In the genomic region with DNA sequence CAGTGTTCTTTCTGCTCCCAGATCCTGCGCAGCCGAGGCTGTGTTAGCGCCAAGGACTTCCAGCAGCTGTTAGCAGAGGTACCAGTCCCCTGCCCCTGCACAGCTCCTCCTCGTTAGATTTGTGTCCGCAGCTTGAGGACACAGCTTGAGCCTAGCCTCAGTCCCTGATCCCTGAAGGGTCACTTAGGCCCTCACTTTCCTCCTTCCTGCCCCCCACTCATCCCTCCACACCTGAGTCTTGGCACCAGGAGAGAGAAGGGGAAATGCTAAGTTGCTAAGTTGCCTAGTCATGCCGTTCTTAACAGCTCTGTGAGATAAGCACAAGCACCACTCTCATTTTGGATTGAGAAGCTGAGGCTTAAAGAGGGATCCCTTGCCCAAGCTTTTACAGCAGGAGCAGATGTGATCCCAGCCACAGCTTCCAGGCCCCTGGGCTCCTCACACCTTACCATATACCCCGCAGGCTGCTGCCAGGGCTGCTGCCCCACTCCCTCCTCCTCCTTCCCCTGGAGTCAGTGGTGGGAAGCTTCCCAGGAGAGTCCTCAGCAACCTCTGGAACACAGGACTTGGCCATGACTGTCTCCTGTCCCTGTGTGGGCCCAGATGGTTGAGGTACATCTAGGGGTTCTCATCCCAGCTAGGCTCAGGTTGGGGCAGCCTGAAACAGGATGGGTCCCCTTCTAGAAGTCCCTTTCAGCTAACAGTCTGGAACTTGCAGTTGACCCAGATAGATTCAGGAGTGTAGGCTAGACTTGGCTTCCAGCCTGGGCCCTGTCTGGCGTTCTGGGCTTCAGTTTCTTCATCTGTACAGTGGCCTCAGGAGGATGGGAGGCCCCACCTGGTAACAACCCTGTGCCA, we compare ENCODE assay signal across 8 cellular contexts. TPM values are rescaled to one million over a fixed set of nuclear protein-coding genes. Genes with fewer than 3 reads are reported as not detected.
DNase-seq lines count a peak whose midpoint lies in the region; ATAC-seq, FAIRE-seq and TF ChIP-seq lines count a peak whose summit lies in the region.

No MANE protein-coding gene starts in this region.

- peaks cover 8% of the 10 kb centered on the region for H3K27me3 Mint-ChIP-seq in glutamatergic neuron (ENCODE audit: unreplicated experiment)

- DNase-seq in NOMO-1 treated with DMSO at 0.1 percent for 48 hours (lab: John Stamatoyannopoulos, UW; ENCODE audit: unreplicated experiment) (peak; percentile 20), NOMO-1 treated with dmso at 0.1 percent for 144 hours (lab: John Stamatoyannopoulos, UW; ENCODE audit: unreplicated experiment) (no peak), UCSD-AML1 (lab: John Stamatoyannopoulos, UW; ENCODE audit: unreplicated experiment) (peak; percentile 39), glutamatergic neuron (no peak), spleen (peak; percentile 78), HTR-8/SVneo (ENCODE audit: insufficient read length, low spot score) (no peak), NCI-H1048 (lab: John Stamatoyannopoulos, UW) (no peak)

- intact Hi-C loops in spleen (cut with DNase I; ENCODE audit: low total_unique reads), result no loop called here

- no peak for FAIRE-seq in HTR-8/SVneo (lab: Jason Lieb, UNC)

- no peaks in the 10 kb centered on the region for H3K9me3 ChIP-seq in spleen

- H3K4me1 Mint-ChIP-seq in glutamatergic neuron (ENCODE audit: low read depth, unreplicated experiment), result no peaks in the 10 kb centered on the region

- peak overlapping the region; percentile 95 to 100 (median 98) for H3K4me3 ChIP-seq in spleen

- peaks cover 5% of the 10 kb centered on the region for H3K9me3 Mint-ChIP-seq in glutamatergic neuron (ENCODE audit: unreplicated experiment)

- no peaks in the 10 kb centered on the region for H3K27me3 ChIP-seq in spleen (replicated peaks in 1 of 7)

- 7 to 19% (median 11%) methylated on average over 7 to 8 of the region's 8 CpGs for WGBS in spleen, 5 donors

- peaks cover 0 to 28% (median 3%) of the 10 kb centered on the region in 6 donors for H3K36me3 ChIP-seq in spleen

- peak overlapping the region; percentile 97 to 100 (median 99) for H3K27ac ChIP-seq in spleen

- no peak for TF ChIP-seq POLR2A in spleen (IDR thresholded peaks at IDR 0.05)

- ATAC-seq in HG02973 (IDR thresholded peaks at IDR 0.05; ENCODE audit: unreplicated experiment), result no peak

- H3K36me3 Mint-ChIP-seq in glutamatergic neuron (ENCODE audit: unreplicated experiment), result no peaks in the 10 kb centered on the region

- H3K27ac Mint-ChIP-seq in glutamatergic neuron (ENCODE audit: unreplicated experiment), result peak overlapping the region; percentile 98

- TF ChIP-seq CTCF in glutamatergic neuron (IDR thresholded peaks at IDR 0.05; ENCODE audit: partially characterized antibody, unreplicated experiment) (no peak), spleen (IDR thresholded peaks at IDR 0.05 in 8 of 11, conservative IDR thresholded peaks at IDR 0.05 in 3 of 11) (no peak)

- H3K4me3 Mint-ChIP-seq in glutamatergic neuron (ENCODE audit: unreplicated experiment), result peak overlapping the region; percentile 96

- peaks cover 27 to 62% (median 54%) of the 10 kb centered on the region in 6 donors for H3K4me1 ChIP-seq in spleen

RNA-seq across cellular contexts. Expression of a gene that starts 1.0 kb away (rescaled TPM):
- total RNA-seq in glutamatergic neuron (ENCODE audit: unreplicated experiment) (15.3 TPM), spleen (10 to 100 TPM in 6 of 7 donors, 1 to 10 TPM in 1; 9.5 to 24.7 (median 20.4) TPM)
- polyA plus RNA-seq in spleen, result 10 to 100 TPM; 18.5 to 32.3 (median 28.1) TPM

RNA-seq across cellular contexts. Expression of a gene that starts 4.5 kb away (rescaled TPM):
- total RNA-seq in glutamatergic neuron (ENCODE audit: unreplicated experiment) (122 TPM), spleen (100 to 1,000 TPM; 150 to 202 (median 181) TPM)
- 100 to 1,000 TPM; 308 to 419 (median 377) TPM for polyA plus RNA-seq in spleen

RNA-seq across cellular contexts. Expression of a gene that starts 9.8 kb away (rescaled TPM):
- total RNA-seq in glutamatergic neuron (ENCODE audit: unreplicated experiment) (8.8 TPM), spleen (1 to 10 TPM; 4.1 to 6.2 (median 5.5) TPM)
- polyA plus RNA-seq in spleen, result 1 to 10 TPM; 1.5 to 2.8 (median 1.7) TPM

Comparison
In these comparisons a context has a peak if more than half of its experiments do, and no peak if none do; other contexts are left out.
1. DNase-seq: peak in NOMO-1 treated with DMSO at 0.1 percent for 48 hours (single experiment), UCSD-AML1 (single experiment) and spleen (single experiment); none in NOMO-1 treated with dmso at 0.1 percent for 144 hours (single experiment), glutamatergic neuron (single experiment), HTR-8/SVneo (single experiment) and NCI-H1048 (single experiment).